ENCODE assay signal across 17 cellular contexts in the genomic region with DNA sequence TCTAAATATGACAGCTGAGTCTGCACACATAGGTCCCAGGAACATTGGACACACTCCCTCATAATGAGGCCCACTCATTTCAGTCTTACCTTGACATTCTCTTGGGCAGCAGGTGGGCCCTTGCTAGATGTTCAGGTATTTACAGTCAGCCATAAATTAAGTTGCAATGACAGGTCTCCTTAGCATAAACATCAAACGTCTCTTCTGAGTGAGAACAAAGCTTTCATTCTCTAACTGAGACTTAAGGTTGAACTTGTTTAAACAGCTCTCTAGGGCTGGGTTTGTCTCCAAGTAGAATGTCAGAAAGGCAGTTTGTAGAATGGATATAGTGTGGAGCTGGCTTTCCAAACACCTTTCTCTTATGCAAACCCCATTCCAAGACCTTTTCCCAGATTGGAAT. TPM values are rescaled to one million over a fixed set of nuclear protein-coding genes. Genes with fewer than 3 reads are reported as not detected.
DNase-seq lines count a peak whose midpoint lies in the region; ATAC-seq, FAIRE-seq and TF ChIP-seq lines count a peak whose summit lies in the region.
"Had no signal": no experiment of that assay in that cellular context is flagged by ENCODE, and none has a peak within 500 bp of the region (broad histone marks: within the 10 kb centered on the region; RNA-seq: fewer than 3 reads in every experiment).

No MANE protein-coding gene starts in this region.

- no peak for ATAC-seq in GM19455 (IDR thresholded peaks at IDR 0.05; ENCODE audit: unreplicated experiment)
- ATAC-seq: sciatic nerve had no signal

- DNase-seq in ELF-1 (ENCODE audit: low read depth, low spot score): peak; percentile 5
- peak; percentile 40 for DNase-seq in NCI-H69 (lab: John Stamatoyannopoulos, UW)
- no peak for DNase-seq in esophagus squamous epithelium (lab: John Stamatoyannopoulos, UW)
- peak; percentile 77 for DNase-seq in small intestine
- no peak for DNase-seq in hepatic stellate cell (ENCODE audit: low spot score)
- DNase-seq in NCI-H1417 treated with DMSO at 0.1 percent for 48 hours (lab: John Stamatoyannopoulos, UW): no peak
- DNase-seq: activated naive CD4-positive, alpha-beta T cell treated with anti-CD3 and anti-CD28 coated beads, Interleukin-2, amount 10 ng/mL, durations not matched to agents 7 days and 5 days; GOT3; Karpas-422; NCI-H2081; stimulated activated CD4-positive, alpha-beta T cell treated with anti-CD3 and anti-CD28 coated beads, Interleukin-4, amount 100 ng/mL, for 24 hours had no signal

- peaks cover 12 to 65% (median 22%) of the 10 kb centered on the region in 3 donors for H3K4me1 ChIP-seq in esophagus squamous epithelium
- peaks cover 3 to 13% of the 10 kb centered on the region in 2 donors for H3K4me1 ChIP-seq in small intestine (ENCODE audit: control insufficient read depth in 2 of 2, insufficient read depth in 1 of 2, low read depth in 1 of 2, low read length in 1 of 2)
- H3K4me1 ChIP-seq: neural progenitor cell had no signal

- FAIRE-seq in small intestine (lab: Jason Lieb, UNC): no peak

- 0 to 5% methylated on average over 1 of the region's 1 CpG for WGBS in esophagus squamous epithelium, 2 donors
- 0 to 22% (median 11%) methylated on average over 1 of the region's 1 CpG for WGBS in small intestine, 3 donors

- peak overlapping the region; percentile 22 to 72 (median 46) for H3K27ac ChIP-seq in esophagus squamous epithelium
- H3K27ac ChIP-seq in small intestine (ENCODE audit: low read depth in 1 of 2, low read length in 1 of 2): peak overlapping the region in 1 of 2 donors; percentile 38
- H3K27ac ChIP-seq: C4-2B, neural progenitor cell, SK-N-MC, vagina had no signal

- intact Hi-C loops in esophagus squamous epithelium (cut with DNase I): no loop called here

- no peak for TF ChIP-seq CTCF in esophagus squamous epithelium (IDR thresholded peaks at IDR 0.05)

- H3K27me3 ChIP-seq in esophagus squamous epithelium: no peaks in the 10 kb centered on the region
- no peaks in the 10 kb centered on the region for H3K27me3 ChIP-seq in small intestine (ENCODE audit: control insufficient read depth in 2 of 2, insufficient read depth in 2 of 2, low read length in 2 of 2)
- H3K27me3 ChIP-seq: neural progenitor cell, vagina had no signal

- TF ChIP-seq POLR2A in esophagus squamous epithelium (IDR thresholded peaks at IDR 0.05): no peak

- H3K36me3 ChIP-seq in esophagus squamous epithelium (peaks cover 0 to 32% (median 0%) of the 10 kb centered on the region in 3 donors), small intestine (ENCODE audit: control insufficient read depth in 2 of 2, insufficient read depth in 2 of 2, low read length in 2 of 2) (no peaks in the 10 kb centered on the region)
- H3K36me3 ChIP-seq: vagina had no signal

- no peak overlapping the region for H3K4me3 ChIP-seq in esophagus squamous epithelium
- no peak overlapping the region for H3K4me3 ChIP-seq in small intestine (ENCODE audit: low read depth in 1 of 2, low read length in 2 of 2)
- H3K4me3 ChIP-seq: neural progenitor cell, SK-N-MC, vagina had no signal

- H3K9me3 ChIP-seq in esophagus squamous epithelium (no peaks in the 10 kb centered on the region), small intestine (ENCODE audit: control insufficient read depth, low read depth) (no peaks in the 10 kb centered on the region)
- H3K9me3 ChIP-seq: vagina had no signal

RNA-seq across cellular contexts. Expression of gene ACVR1B, which starts 10.3 kb away (rescaled TPM):
- 10 to 100 TPM; 11.4 to 31.7 (median 16.8) TPM for total RNA-seq in esophagus squamous epithelium
- polyA plus RNA-seq in small intestine: 10 to 100 TPM; 11.6 to 27.9 (median 15.0) TPM

RNA-seq across cellular contexts. Expression of gene TAMALIN, which starts 44.9 kb away (rescaled TPM):
- 10 to 100 TPM in 1 of 4 donors, 1 to 10 TPM in 3; 1.7 to 10.7 (median 3.6) TPM for total RNA-seq in esophagus squamous epithelium
- 10 to 100 TPM in 2 of 3 donors, 1 to 10 TPM in 1; 3.8 to 32.5 (median 13.2) TPM for polyA plus RNA-seq in small intestine

RNA-seq across cellular contexts. Expression of gene ACVRL1, which starts 54.5 kb away (rescaled TPM):
- 10 to 100 TPM in 3 of 4 donors, 1 to 10 TPM in 1; 2.0 to 71.3 (median 14.5) TPM for total RNA-seq in esophagus squamous epithelium
- polyA plus RNA-seq in small intestine: 10 to 100 TPM in 1 of 3 donors, 1 to 10 TPM in 1, under 1 TPM in 1; 0.89 to 44.2 (median 4.6) TPM

Comparison
In these comparisons a context has a peak if more than half of its experiments do, and no peak if none do; other contexts are left out.
1. DNase-seq: peak in ELF-1 (single experiment), NCI-H69 (single experiment) and small intestine (single experiment); none in esophagus squamous epithelium (single experiment), hepatic stellate cell (single experiment) and NCI-H1417 treated with DMSO at 0.1 percent for 48 hours (single experiment).